ENCODE assay signal across 1 cellular context in the genomic region with DNA sequence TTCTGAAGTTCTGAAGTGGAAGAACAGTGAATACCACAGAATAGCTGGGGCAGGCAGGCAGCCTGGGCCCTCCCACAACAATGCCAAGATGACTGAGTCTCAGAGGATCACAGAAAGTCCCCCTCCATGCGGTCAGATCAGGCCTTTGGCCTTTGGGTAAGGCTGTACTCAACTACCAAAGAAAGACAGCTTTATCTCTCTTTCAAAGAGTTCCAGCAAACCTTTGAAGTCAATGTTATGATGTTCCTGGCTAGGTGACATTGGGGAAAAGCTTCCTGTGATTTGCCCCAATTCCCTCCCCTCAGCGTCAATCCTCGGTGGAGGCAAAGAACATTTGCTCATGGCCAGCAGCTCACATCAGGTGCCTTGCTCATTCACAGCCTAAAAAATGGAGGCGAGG.
A peak's percentile ranks its signal among the peaks of the same experiment; 100 is the strongest.
TF ChIP-seq lines count a peak whose summit lies in the region.

No MANE protein-coding gene starts in this region.

TF ChIP-seq in HepG2, 621 proteins besides CTCF, POLR2A, EP300 and RAD21 (continues in another document):
- TF ChIP-seq, protein P1, sequence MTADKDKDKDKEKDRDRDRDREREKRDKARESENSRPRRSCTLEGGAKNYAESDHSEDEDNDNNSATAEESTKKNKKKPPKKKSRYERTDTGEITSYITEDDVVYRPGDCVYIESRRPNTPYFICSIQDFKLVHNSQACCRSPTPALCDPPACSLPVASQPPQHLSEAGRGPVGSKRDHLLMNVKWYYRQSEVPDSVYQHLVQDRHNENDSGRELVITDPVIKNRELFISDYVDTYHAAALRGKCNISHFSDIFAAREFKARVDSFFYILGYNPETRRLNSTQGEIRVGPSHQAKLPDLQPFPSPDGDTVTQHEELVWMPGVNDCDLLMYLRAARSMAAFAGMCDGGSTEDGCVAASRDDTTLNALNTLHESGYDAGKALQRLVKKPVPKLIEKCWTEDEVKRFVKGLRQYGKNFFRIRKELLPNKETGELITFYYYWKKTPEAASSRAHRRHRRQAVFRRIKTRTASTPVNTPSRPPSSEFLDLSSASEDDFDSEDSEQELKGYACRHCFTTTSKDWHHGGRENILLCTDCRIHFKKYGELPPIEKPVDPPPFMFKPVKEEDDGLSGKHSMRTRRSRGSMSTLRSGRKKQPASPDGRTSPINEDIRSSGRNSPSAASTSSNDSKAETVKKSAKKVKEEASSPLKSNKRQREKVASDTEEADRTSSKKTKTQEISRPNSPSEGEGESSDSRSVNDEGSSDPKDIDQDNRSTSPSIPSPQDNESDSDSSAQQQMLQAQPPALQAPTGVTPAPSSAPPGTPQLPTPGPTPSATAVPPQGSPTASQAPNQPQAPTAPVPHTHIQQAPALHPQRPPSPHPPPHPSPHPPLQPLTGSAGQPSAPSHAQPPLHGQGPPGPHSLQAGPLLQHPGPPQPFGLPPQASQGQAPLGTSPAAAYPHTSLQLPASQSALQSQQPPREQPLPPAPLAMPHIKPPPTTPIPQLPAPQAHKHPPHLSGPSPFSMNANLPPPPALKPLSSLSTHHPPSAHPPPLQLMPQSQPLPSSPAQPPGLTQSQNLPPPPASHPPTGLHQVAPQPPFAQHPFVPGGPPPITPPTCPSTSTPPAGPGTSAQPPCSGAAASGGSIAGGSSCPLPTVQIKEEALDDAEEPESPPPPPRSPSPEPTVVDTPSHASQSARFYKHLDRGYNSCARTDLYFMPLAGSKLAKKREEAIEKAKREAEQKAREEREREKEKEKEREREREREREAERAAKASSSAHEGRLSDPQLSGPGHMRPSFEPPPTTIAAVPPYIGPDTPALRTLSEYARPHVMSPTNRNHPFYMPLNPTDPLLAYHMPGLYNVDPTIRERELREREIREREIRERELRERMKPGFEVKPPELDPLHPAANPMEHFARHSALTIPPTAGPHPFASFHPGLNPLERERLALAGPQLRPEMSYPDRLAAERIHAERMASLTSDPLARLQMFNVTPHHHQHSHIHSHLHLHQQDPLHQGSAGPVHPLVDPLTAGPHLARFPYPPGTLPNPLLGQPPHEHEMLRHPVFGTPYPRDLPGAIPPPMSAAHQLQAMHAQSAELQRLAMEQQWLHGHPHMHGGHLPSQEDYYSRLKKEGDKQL (CRISPR knock-in tag; IDR thresholded peaks at IDR 0.05; ENCODE audit: low read depth): peak; percentile 60; the same call in 1 of the 2 replicates
- TF ChIP-seq ZNF292 (CRISPR knock-in tag; IDR thresholded peaks at IDR 0.05; ENCODE audit: borderline replicate concordance, low read depth): no peak; the same call in 1 of the 2 replicates
- 0 out of 3 replicates have a peak, but pooled peaks have one; percentile 20 for TF ChIP-seq MXI1 (IDR thresholded peaks at IDR 0.05; ENCODE audit: borderline replicate concordance, low read depth, low read length)
- 0 out of 2 replicates have a peak, but pooled peaks have one; percentile 64 for TF ChIP-seq SIX1 (CRISPR knock-in tag; IDR thresholded peaks at IDR 0.05; ENCODE audit: borderline replicate concordance)
- TF ChIP-seq, protein P2, sequence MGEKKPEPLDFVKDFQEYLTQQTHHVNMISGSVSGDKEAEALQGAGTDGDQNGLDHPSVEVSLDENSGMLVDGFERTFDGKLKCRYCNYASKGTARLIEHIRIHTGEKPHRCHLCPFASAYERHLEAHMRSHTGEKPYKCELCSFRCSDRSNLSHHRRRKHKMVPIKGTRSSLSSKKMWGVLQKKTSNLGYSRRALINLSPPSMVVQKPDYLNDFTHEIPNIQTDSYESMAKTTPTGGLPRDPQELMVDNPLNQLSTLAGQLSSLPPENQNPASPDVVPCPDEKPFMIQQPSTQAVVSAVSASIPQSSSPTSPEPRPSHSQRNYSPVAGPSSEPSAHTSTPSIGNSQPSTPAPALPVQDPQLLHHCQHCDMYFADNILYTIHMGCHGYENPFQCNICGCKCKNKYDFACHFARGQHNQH (CRISPR knock-in tag; IDR thresholded peaks at IDR 0.05): peak; percentile 53; the same call in 1 of the 2 replicates
- TF ChIP-seq ZNF644 (CRISPR knock-in tag; IDR thresholded peaks at IDR 0.05; ENCODE audit: low read depth): peak; percentile 93
- no peak for TF ChIP-seq SYNCRIP (IDR thresholded peaks at IDR 0.05; ENCODE audit: insufficient read depth, low read depth, low read length)
- TF ChIP-seq, protein P3, sequence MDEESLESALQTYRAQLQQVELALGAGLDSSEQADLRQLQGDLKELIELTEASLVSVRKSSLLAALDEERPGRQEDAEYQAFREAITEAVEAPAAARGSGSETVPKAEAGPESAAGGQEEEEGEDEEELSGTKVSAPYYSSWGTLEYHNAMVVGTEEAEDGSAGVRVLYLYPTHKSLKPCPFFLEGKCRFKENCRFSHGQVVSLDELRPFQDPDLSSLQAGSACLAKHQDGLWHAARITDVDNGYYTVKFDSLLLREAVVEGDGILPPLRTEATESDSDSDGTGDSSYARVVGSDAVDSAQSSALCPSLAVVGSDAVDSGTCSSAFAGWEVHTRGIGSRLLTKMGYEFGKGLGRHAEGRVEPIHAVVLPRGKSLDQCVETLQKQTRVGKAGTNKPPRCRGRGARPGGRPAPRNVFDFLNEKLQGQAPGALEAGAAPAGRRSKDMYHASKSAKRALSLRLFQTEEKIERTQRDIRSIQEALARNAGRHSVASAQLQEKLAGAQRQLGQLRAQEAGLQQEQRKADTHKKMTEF (CRISPR knock-in tag; IDR thresholded peaks at IDR 0.05): peak; percentile 50
- no peak for TF ChIP-seq ZNF552 (CRISPR knock-in tag; IDR thresholded peaks at IDR 0.05; ENCODE audit: borderline replicate concordance)
- 0 out of 2 replicates have a peak, but pooled peaks have one; percentile 70 for TF ChIP-seq RFXANK (CRISPR knock-in tag; IDR thresholded peaks at IDR 0.05)
- no peak for TF ChIP-seq IKZF1 (IDR thresholded peaks at IDR 0.05)
- TF ChIP-seq, protein P4, sequence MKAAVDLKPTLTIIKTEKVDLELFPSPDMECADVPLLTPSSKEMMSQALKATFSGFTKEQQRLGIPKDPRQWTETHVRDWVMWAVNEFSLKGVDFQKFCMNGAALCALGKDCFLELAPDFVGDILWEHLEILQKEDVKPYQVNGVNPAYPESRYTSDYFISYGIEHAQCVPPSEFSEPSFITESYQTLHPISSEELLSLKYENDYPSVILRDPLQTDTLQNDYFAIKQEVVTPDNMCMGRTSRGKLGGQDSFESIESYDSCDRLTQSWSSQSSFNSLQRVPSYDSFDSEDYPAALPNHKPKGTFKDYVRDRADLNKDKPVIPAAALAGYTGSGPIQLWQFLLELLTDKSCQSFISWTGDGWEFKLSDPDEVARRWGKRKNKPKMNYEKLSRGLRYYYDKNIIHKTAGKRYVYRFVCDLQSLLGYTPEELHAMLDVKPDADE (CRISPR knock-in tag; IDR thresholded peaks at IDR 0.05): no peak
- TF ChIP-seq NFYC (CRISPR knock-in tag; IDR thresholded peaks at IDR 0.05): 0 out of 2 replicates have a peak, but pooled peaks have one; percentile 21
- peak; percentile 57 for TF ChIP-seq SOX13 (IDR thresholded peaks at IDR 0.05)
- TF ChIP-seq SOX13 (CRISPR knock-in tag; conservative IDR thresholded peaks at IDR 0.05 in 1 of 2, IDR thresholded peaks at IDR 0.05 in 1 of 2): peak in 1 of 2 experiments; percentile 84; a peak in 2 of 4 replicates
- TF ChIP-seq, protein P5, sequence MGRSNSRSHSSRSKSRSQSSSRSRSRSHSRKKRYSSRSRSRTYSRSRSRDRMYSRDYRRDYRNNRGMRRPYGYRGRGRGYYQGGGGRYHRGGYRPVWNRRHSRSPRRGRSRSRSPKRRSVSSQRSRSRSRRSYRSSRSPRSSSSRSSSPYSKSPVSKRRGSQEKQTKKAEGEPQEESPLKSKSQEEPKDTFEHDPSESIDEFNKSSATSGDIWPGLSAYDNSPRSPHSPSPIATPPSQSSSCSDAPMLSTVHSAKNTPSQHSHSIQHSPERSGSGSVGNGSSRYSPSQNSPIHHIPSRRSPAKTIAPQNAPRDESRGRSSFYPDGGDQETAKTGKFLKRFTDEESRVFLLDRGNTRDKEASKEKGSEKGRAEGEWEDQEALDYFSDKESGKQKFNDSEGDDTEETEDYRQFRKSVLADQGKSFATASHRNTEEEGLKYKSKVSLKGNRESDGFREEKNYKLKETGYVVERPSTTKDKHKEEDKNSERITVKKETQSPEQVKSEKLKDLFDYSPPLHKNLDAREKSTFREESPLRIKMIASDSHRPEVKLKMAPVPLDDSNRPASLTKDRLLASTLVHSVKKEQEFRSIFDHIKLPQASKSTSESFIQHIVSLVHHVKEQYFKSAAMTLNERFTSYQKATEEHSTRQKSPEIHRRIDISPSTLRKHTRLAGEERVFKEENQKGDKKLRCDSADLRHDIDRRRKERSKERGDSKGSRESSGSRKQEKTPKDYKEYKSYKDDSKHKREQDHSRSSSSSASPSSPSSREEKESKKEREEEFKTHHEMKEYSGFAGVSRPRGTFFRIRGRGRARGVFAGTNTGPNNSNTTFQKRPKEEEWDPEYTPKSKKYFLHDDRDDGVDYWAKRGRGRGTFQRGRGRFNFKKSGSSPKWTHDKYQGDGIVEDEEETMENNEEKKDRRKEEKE (IDR thresholded peaks at IDR 0.05): no peak
- peak; percentile 62; the same call in 1 of the 2 replicates for TF ChIP-seq FOXA3 (CRISPR knock-in tag; IDR thresholded peaks at IDR 0.05)
- TF ChIP-seq GATA4 (IDR thresholded peaks at IDR 0.05; ENCODE audit: borderline replicate concordance, low read depth): no peak; the same call in 1 of the 2 replicates
- TF ChIP-seq, protein P6, sequence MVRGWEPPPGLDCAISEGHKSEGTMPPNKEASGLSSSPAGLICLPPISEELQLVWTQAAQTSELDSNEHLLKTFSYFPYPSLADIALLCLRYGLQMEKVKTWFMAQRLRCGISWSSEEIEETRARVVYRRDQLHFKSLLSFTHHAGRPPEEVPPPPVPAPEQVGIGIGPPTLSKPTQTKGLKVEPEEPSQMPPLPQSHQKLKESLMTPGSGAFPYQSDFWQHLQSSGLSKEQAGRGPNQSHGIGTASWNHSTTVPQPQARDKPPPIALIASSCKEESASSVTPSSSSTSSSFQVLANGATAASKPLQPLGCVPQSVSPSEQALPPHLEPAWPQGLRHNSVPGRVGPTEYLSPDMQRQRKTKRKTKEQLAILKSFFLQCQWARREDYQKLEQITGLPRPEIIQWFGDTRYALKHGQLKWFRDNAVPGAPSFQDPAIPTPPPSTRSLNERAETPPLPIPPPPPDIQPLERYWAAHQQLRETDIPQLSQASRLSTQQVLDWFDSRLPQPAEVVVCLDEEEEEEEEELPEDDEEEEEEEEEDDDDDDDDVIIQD (CRISPR knock-in tag; IDR thresholded peaks at IDR 0.05; ENCODE audit: low read depth): peak; percentile 67; the same call in 1 of the 2 replicates
- 0 out of 2 replicates have a peak, but pooled peaks have one; percentile 61 for TF ChIP-seq SNAPC2 (CRISPR knock-in tag; IDR thresholded peaks at IDR 0.05)
- peak; percentile 55; the same call in 1 of the 2 replicates for TF ChIP-seq MIER2 (CRISPR knock-in tag; IDR thresholded peaks at IDR 0.05)
- TF ChIP-seq YY1 (IDR thresholded peaks at IDR 0.05; ENCODE audit: insufficient read depth, insufficient replicate concordance, low read depth, low read length): no peak
- TF ChIP-seq, protein P7, sequence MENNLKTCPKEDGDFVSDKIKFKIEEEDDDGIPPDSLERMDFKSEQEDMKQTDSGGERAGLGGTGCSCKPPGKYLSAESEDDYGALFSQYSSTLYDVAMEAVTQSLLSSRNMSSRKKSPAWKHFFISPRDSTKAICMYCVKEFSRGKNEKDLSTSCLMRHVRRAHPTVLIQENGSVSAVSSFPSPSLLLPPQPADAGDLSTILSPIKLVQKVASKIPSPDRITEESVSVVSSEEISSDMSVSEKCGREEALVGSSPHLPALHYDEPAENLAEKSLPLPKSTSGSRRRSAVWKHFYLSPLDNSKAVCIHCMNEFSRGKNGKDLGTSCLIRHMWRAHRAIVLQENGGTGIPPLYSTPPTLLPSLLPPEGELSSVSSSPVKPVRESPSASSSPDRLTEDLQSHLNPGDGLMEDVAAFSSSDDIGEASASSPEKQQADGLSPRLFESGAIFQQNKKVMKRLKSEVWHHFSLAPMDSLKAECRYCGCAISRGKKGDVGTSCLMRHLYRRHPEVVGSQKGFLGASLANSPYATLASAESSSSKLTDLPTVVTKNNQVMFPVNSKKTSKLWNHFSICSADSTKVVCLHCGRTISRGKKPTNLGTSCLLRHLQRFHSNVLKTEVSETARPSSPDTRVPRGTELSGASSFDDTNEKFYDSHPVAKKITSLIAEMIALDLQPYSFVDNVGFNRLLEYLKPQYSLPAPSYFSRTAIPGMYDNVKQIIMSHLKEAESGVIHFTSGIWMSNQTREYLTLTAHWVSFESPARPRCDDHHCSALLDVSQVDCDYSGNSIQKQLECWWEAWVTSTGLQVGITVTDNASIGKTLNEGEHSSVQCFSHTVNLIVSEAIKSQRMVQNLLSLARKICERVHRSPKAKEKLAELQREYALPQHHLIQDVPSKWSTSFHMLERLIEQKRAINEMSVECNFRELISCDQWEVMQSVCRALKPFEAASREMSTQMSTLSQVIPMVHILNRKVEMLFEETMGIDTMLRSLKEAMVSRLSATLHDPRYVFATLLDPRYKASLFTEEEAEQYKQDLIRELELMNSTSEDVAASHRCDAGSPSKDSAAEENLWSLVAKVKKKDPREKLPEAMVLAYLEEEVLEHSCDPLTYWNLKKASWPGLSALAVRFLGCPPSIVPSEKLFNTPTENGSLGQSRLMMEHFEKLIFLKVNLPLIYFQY (CRISPR knock-in tag; IDR thresholded peaks at IDR 0.05; ENCODE audit: borderline replicate concordance): peak; percentile 58; the same call in 1 of the 2 replicates
- TF ChIP-seq ZNF556 (CRISPR knock-in tag; IDR thresholded peaks at IDR 0.05; ENCODE audit: borderline replicate concordance): 0 out of 2 replicates have a peak, but pooled peaks have one; percentile 43
- TF ChIP-seq ZNF792 (CRISPR knock-in tag; IDR thresholded peaks at IDR 0.05): 0 out of 2 replicates have a peak, but pooled peaks have one; percentile 51
- no peak for TF ChIP-seq SP1 (IDR thresholded peaks at IDR 0.05)
- 0 out of 2 replicates have a peak, but pooled peaks have one; percentile 12 for TF ChIP-seq SP1 (CRISPR knock-in tag; IDR thresholded peaks at IDR 0.05)
- TF ChIP-seq, protein P8, sequence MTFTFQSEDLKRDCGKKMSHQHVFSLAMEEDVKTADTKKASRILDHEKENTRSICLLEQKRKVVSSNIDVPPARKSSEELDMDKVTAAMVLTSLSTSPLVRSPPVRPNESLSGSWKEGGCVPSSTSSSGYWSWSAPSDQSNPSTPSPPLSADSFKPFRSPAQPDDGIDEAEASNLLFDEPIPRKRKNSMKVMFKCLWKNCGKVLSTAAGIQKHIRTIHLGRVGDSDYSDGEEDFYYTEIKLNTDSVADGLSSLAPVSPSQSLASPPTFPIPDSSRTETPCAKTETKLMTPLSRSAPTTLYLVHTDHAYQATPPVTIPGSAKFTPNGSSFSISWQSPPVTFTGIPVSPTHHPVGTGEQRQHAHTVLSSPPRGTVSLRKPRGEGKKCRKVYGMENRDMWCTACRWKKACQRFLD (CRISPR knock-in tag; IDR thresholded peaks at IDR 0.05; ENCODE audit: borderline replicate concordance): no peak
- TF ChIP-seq MTF1 (CRISPR knock-in tag; IDR thresholded peaks at IDR 0.05): no peak
- peak; percentile 90 for TF ChIP-seq XRCC5 (optimal IDR thresholded peaks at IDR 0.05; ENCODE audit: low read length)
- no peak for TF ChIP-seq ZNF24 (IDR thresholded peaks at IDR 0.05)
- no peak for TF ChIP-seq ZNF510 (CRISPR knock-in tag; IDR thresholded peaks at IDR 0.05; ENCODE audit: low read depth)
- TF ChIP-seq, protein P9, sequence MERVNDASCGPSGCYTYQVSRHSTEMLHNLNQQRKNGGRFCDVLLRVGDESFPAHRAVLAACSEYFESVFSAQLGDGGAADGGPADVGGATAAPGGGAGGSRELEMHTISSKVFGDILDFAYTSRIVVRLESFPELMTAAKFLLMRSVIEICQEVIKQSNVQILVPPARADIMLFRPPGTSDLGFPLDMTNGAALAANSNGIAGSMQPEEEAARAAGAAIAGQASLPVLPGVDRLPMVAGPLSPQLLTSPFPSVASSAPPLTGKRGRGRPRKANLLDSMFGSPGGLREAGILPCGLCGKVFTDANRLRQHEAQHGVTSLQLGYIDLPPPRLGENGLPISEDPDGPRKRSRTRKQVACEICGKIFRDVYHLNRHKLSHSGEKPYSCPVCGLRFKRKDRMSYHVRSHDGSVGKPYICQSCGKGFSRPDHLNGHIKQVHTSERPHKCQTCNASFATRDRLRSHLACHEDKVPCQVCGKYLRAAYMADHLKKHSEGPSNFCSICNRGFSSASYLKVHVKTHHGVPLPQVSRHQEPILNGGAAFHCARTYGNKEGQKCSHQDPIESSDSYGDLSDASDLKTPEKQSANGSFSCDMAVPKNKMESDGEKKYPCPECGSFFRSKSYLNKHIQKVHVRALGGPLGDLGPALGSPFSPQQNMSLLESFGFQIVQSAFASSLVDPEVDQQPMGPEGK (CRISPR knock-in tag; IDR thresholded peaks at IDR 0.05): peak; percentile 60
